1 cellular context compared by ENCODE assay signal in genomic region chr1:146036990-146037646, GRCh38.
TF ChIP-seq lines count a peak whose summit lies in the region.

No MANE protein-coding gene starts in this region.

TF ChIP-seq in SK-N-SH, 30 proteins besides CTCF, POLR2A, EP300 and RAD21 (continued from another document):
- TF ChIP-seq ZBTB33 (IDR thresholded peaks at IDR 0.05; ENCODE audit: borderline replicate concordance, low read depth) = peak; percentile 51; the same call in 1 of the 2 replicates
- peak; percentile 92 for TF ChIP-seq TEAD4 (IDR thresholded peaks at IDR 0.05; ENCODE audit: borderline replicate concordance, insufficient read depth)
- peak; percentile 27; the same call in 1 of the 2 replicates for TF ChIP-seq GABPA (IDR thresholded peaks at IDR 0.05; ENCODE audit: low read depth)
- TF ChIP-seq FOSL2 (IDR thresholded peaks at IDR 0.05; ENCODE audit: borderline replicate concordance, low read depth) = peak; percentile 73
